In genomic region chr2:12262681-12263436, GRCh38 we compare ENCODE assay signal across 10 cellular contexts.
DNase-seq lines count a peak whose midpoint lies in the region; ATAC-seq and TF ChIP-seq lines count a peak whose summit lies in the region.
"Had no signal": no experiment of that assay in that cellular context is flagged by ENCODE, and none has a peak within 500 bp of the region (broad histone marks: within the 10 kb centered on the region; RNA-seq: fewer than 3 reads in every experiment).

No MANE protein-coding gene starts in this region.

- peaks cover 8% of the 10 kb centered on the region for H3K9me3 Mint-ChIP-seq in WTC11
- no peaks in the 10 kb centered on the region for H3K9me3 Mint-ChIP-seq in activated naive CD4-positive, alpha-beta T cell treated with anti-CD3 and anti-CD28 coated beads for 36 hours
- no peaks in the 10 kb centered on the region for H3K9me3 Mint-ChIP-seq in CD8-positive, alpha-beta memory T cell

- peaks cover 33% of the 10 kb centered on the region for H3K4me1 Mint-ChIP-seq in WTC11
- H3K4me1 Mint-ChIP-seq in activated naive CD4-positive, alpha-beta T cell treated with anti-CD3 and anti-CD28 coated beads for 36 hours (ENCODE audit: low read depth), result peaks cover 31% of the 10 kb centered on the region
- peaks cover 11 to 35% (median 17%) of the 10 kb centered on the region in 3 donors for H3K4me1 Mint-ChIP-seq in CD8-positive, alpha-beta memory T cell

- H3K36me3 ChIP-seq in lung (ENCODE audit: control insufficient read depth in 2 of 2, insufficient read depth in 2 of 2, low read length in 2 of 2), result no peaks in the 10 kb centered on the region
- no peaks in the 10 kb centered on the region for H3K36me3 ChIP-seq in CD8-positive, alpha-beta memory T cell (ENCODE audit: insufficient read depth, low read length)

- peaks cover 0 to 9% of the 10 kb centered on the region in 2 donors for H3K4me1 ChIP-seq in lung (ENCODE audit: control insufficient read depth in 2 of 2, insufficient read depth in 2 of 2, low read length in 2 of 2)
- H3K4me1 ChIP-seq in CD8-positive, alpha-beta memory T cell (ENCODE audit: insufficient read depth, low read length), result peaks cover 9% of the 10 kb centered on the region

- ATAC-seq in GM18519 (IDR thresholded peaks at IDR 0.05; ENCODE audit: low FRiP score, unreplicated experiment) (peak; percentile 79), HG03432 (IDR thresholded peaks at IDR 0.05; ENCODE audit: unreplicated experiment) (peak; percentile 85), WTC11 (no peak), lung (ENCODE audit: insufficient read depth, low FRiP score) (peak; percentile 27), esophagus mucosa (no peak)
- ATAC-seq: stimulated activated memory B cell treated with anti-CD40 and anti-IgM and Interleukin-4, amounts not matched to agents 10 μg/mL and 1 μg/mL and 100 μg/mL, for 72 hours had no signal

- intact Hi-C loops in activated naive CD4-positive, alpha-beta T cell treated with anti-CD3 and anti-CD28 coated beads for 36 hours (cut with micrococcal nuclease), result no loop called here

- H3K36me3 Mint-ChIP-seq in WTC11, result peaks cover 5% of the 10 kb centered on the region
- no peaks in the 10 kb centered on the region for H3K36me3 Mint-ChIP-seq in activated naive CD4-positive, alpha-beta T cell treated with anti-CD3 and anti-CD28 coated beads for 36 hours (ENCODE audit: low read depth)
- H3K36me3 Mint-ChIP-seq in CD8-positive, alpha-beta memory T cell, result peaks cover 0 to 4% (median 0%) of the 10 kb centered on the region in 3 donors
- H3K36me3 Mint-ChIP-seq: stimulated activated memory B cell treated with anti-CD40 and anti-IgM and Interleukin-4, amounts not matched to agents 10 μg/mL and 1 μg/mL and 100 μg/mL, for 72 hours had no signal

- no peak for TF ChIP-seq CTCF in WTC11 (IDR thresholded peaks at IDR 0.05)
- no peak for TF ChIP-seq CTCF in lung (IDR thresholded peaks at IDR 0.05; ENCODE audit: control extremely low read depth, extremely low read depth)

- 0 out of 2 replicates have a peak overlapping the region, but pooled peaks have one; percentile 30 for H3K27ac Mint-ChIP-seq in WTC11
- H3K27ac Mint-ChIP-seq in activated naive CD4-positive, alpha-beta T cell treated with anti-CD3 and anti-CD28 coated beads for 36 hours, result no peak overlapping the region
- H3K27ac Mint-ChIP-seq in CD8-positive, alpha-beta memory T cell, result peak overlapping the region in 2 of 8 donors; percentile 6 to 13
- H3K27ac Mint-ChIP-seq: stimulated activated memory B cell treated with anti-CD40 and anti-IgM and Interleukin-4, amounts not matched to agents 10 μg/mL and 1 μg/mL and 100 μg/mL, for 72 hours had no signal

- H3K27ac ChIP-seq in lung (ENCODE audit: low read depth in 1 of 2, low read length in 1 of 2), result no peak overlapping the region
- H3K27ac ChIP-seq in CD8-positive, alpha-beta memory T cell (ENCODE audit: low read depth, low read length), result no peak overlapping the region
- H3K27ac ChIP-seq: epithelial cell of prostate had no signal

- POLR2A ChIA-PET in WTC11 (lab: Charles Lee), result no interaction called here
- POLR2A ChIA-PET in CD8-positive, alpha-beta memory T cell (lab: Charles Lee), result no interaction called here

- no peaks in the 10 kb centered on the region for H3K27me3 Mint-ChIP-seq in WTC11 (ENCODE audit: low read depth)
- no peaks in the 10 kb centered on the region for H3K27me3 Mint-ChIP-seq in activated naive CD4-positive, alpha-beta T cell treated with anti-CD3 and anti-CD28 coated beads for 36 hours (ENCODE audit: low read depth)
- H3K27me3 Mint-ChIP-seq in CD8-positive, alpha-beta memory T cell, result peaks cover 0 to 1% of the 10 kb centered on the region in 2 donors
- H3K27me3 Mint-ChIP-seq: stimulated activated memory B cell treated with anti-CD40 and anti-IgM and Interleukin-4, amounts not matched to agents 10 μg/mL and 1 μg/mL and 100 μg/mL, for 72 hours had no signal

- H3K4me3 Mint-ChIP-seq in WTC11, result no peak overlapping the region
- H3K4me3 Mint-ChIP-seq in activated naive CD4-positive, alpha-beta T cell treated with anti-CD3 and anti-CD28 coated beads for 36 hours, result no peak overlapping the region
- H3K4me3 Mint-ChIP-seq in CD8-positive, alpha-beta memory T cell, result no peak overlapping the region
- H3K4me3 Mint-ChIP-seq: stimulated activated memory B cell treated with anti-CD40 and anti-IgM and Interleukin-4, amounts not matched to agents 10 μg/mL and 1 μg/mL and 100 μg/mL, for 72 hours had no signal

- CTCF ChIA-PET in WTC11 (lab: Charles Lee), result no interaction called here
- CTCF ChIA-PET in activated naive CD4-positive, alpha-beta T cell treated with anti-CD3 and anti-CD28 coated beads for 36 hours (lab: Charles Lee), result no interaction called here
- CTCF ChIA-PET in CD8-positive, alpha-beta memory T cell (lab: Charles Lee), result no interaction called here

- no peaks in the 10 kb centered on the region for H3K27me3 ChIP-seq in lung (ENCODE audit: control insufficient read depth, insufficient read depth)
- H3K27me3 ChIP-seq in CD8-positive, alpha-beta memory T cell (ENCODE audit: insufficient read depth, low read length, poor library complexity, severe bottlenecking), result no peaks in the 10 kb centered on the region

- 60 to 61% methylated on average over 2 of the region's 2 CpGs for WGBS in lung, 2 donors

- no peaks in the 10 kb centered on the region for H3K9me3 ChIP-seq in lung (ENCODE audit: control insufficient read depth in 2 of 2, insufficient read depth in 1 of 2, low read length in 1 of 2)
- H3K9me3 ChIP-seq in CD8-positive, alpha-beta memory T cell (ENCODE audit: low read length), result no peaks in the 10 kb centered on the region

- no peak overlapping the region for H3K4me3 ChIP-seq in lung
- H3K4me3 ChIP-seq in CD8-positive, alpha-beta memory T cell (ENCODE audit: low read length), result no peak overlapping the region

- DNase-seq in WTC11 (ENCODE audit: low spot score) (no peak), lung (ENCODE audit: low spot score) (no peak), CD1c-positive myeloid dendritic cell (ENCODE audit: extremely low spot score) (no peak)
- DNase-seq in activated naive CD4-positive, alpha-beta T cell treated with anti-CD3 and anti-CD28 coated beads for 36 hours, result no peak
- no peak for DNase-seq in CD8-positive, alpha-beta memory T cell

TF ChIP-seq in WTC11, 78 proteins besides CTCF, POLR2A, EP300 and RAD21:
- no peak for TF ChIP-seq SMAD4 (CRISPR knock-in tag; IDR thresholded peaks at IDR 0.05)
- TF ChIP-seq IRF2 (CRISPR knock-in tag; IDR thresholded peaks at IDR 0.05; ENCODE audit: borderline replicate concordance, low read depth), result no peak
- no peak for TF ChIP-seq TEAD4 (CRISPR knock-in tag; IDR thresholded peaks at IDR 0.05)
- TF ChIP-seq ZNF423 (CRISPR knock-in tag; IDR thresholded peaks at IDR 0.05), result no peak
- no peak for TF ChIP-seq ERG (CRISPR knock-in tag; IDR thresholded peaks at IDR 0.05)
- no peak for TF ChIP-seq NR3C1 (CRISPR knock-in tag; conservative IDR thresholded peaks at IDR 0.05; ENCODE audit: low read depth)
- TF ChIP-seq ESRRA (CRISPR knock-in tag; IDR thresholded peaks at IDR 0.05; ENCODE audit: borderline replicate concordance), result no peak
- TF ChIP-seq ZNF138 (CRISPR knock-in tag; conservative IDR thresholded peaks at IDR 0.05), result no peak
- TF ChIP-seq FOXJ3 (CRISPR knock-in tag; IDR thresholded peaks at IDR 0.05; ENCODE audit: borderline replicate concordance), result no peak
- TF ChIP-seq MXD4 (CRISPR knock-in tag; IDR thresholded peaks at IDR 0.05; ENCODE audit: borderline replicate concordance), result no peak
- no peak for TF ChIP-seq SOX15 (CRISPR knock-in tag; IDR thresholded peaks at IDR 0.05)
- TF ChIP-seq USF2 (CRISPR knock-in tag; IDR thresholded peaks at IDR 0.05), result no peak
- TF ChIP-seq ETV6 (CRISPR knock-in tag; IDR thresholded peaks at IDR 0.05), result no peak
- no peak for TF ChIP-seq NR1H2 (CRISPR knock-in tag; IDR thresholded peaks at IDR 0.05)
- TF ChIP-seq RELA (CRISPR knock-in tag; IDR thresholded peaks at IDR 0.05; ENCODE audit: borderline replicate concordance), result no peak
- no peak for TF ChIP-seq ATF1 (CRISPR knock-in tag; IDR thresholded peaks at IDR 0.05)

Comparison
In these comparisons a context has a peak if more than half of its experiments do, and no peak if none do; other contexts are left out.
1. ATAC-seq: peak in GM18519 (single experiment), HG03432 (single experiment) and lung (single experiment); none in WTC11 (single experiment) and esophagus mucosa (single experiment).